ENCODE assay signal across 13 cellular contexts in genomic region chr18:14501894-14502293, GRCh38. TPM values are rescaled to one million over a fixed set of nuclear protein-coding genes. Genes with fewer than 3 reads are reported as not detected.
"Had no signal": no experiment of that assay in that cellular context is flagged by ENCODE, and none has a peak within 500 bp of the region (broad histone marks: within the 10 kb centered on the region; RNA-seq: fewer than 3 reads in every experiment).

No MANE protein-coding gene starts in this region.

RNA-seq across cellular contexts. Expression of gene POTEC, which starts 41.5 kb away (rescaled TPM):
- total RNA-seq: activated CD4-positive, alpha-beta memory T cell treated with anti-CD3 and anti-CD28 coated beads, Interleukin-2, amount 10 ng/mL, durations not matched to agents 7 days and 5 days; activated CD4-positive, alpha-beta T cell treated with anti-CD3 and anti-CD28 coated beads for 36 hours; activated CD4-positive, alpha-beta T cell treated with anti-CD3 and anti-CD28 coated beads, Interleukin-2, amount 10 ng/mL, durations not matched to agents 7 days and 5 days; activated CD8-positive, alpha-beta memory T cell treated with anti-CD3 and anti-CD28 coated beads, Interleukin-2, amount 10 ng/mL, durations not matched to agents 7 days and 5 days; activated CD8-positive, alpha-beta T cell treated with anti-CD3 and anti-CD28 coated beads, Interleukin-2, amount 10 ng/mL, durations not matched to agents 7 days and 5 days; activated naive CD8-positive, alpha-beta T cell treated with anti-CD3 and anti-CD28 coated beads, Interleukin-2, amount 10 ng/mL, durations not matched to agents 7 days and 5 days; activated T-helper 2 cell treated with anti-CD3 and anti-CD28 coated beads, Interferon-gamma antibody, Interleukin-2, Interleukin-4, amounts not matched to agents 10 μg/mL and 5 μg/mL and 100 μg/mL, durations not matched to agents 14 hours and 24 hours and 36 hours; ascending aorta; cardiac muscle cell; T-helper 1 cell treated with Interleukin-12 subunit alpha and Interleukin-12 subunit beta and Interleukin-4 antibody, amounts not matched to agents 30 ng/mL and 1 ng/mL, for 36 hours; T-helper 17 cell; T-helper 2 cell treated with Interferon-gamma antibody and Interleukin-4, amounts not matched to agents 100 ng/mL and 5 ng/mL, for 36 hours; WTC11 had no signal
- polyA plus RNA-seq: cardiac muscle cell had no signal
